In genomic region chr5:124628251-124628650, GRCh38 we compare ENCODE assay signal across 13 cellular contexts.
A peak's percentile ranks its signal among the peaks of the same experiment; 100 is the strongest.
DNase-seq lines count a peak whose midpoint lies in the region; ATAC-seq, FAIRE-seq and TF ChIP-seq lines count a peak whose summit lies in the region.
"Had no signal": no experiment of that assay in that cellular context is flagged by ENCODE, and none has a peak within 500 bp of the region (broad histone marks: within the 10 kb centered on the region; RNA-seq: fewer than 3 reads in every experiment).

No MANE protein-coding gene starts in this region.

- no peak overlapping the region for H3K27ac Mint-ChIP-seq in GM23338

- ATAC-seq in GM23338 (no peak), GM18867 (IDR thresholded peaks at IDR 0.05; ENCODE audit: unreplicated experiment) (no peak)

- no peaks in the 10 kb centered on the region for H3K9me3 ChIP-seq in fibroblast of lung (ENCODE audit: control insufficient read depth, insufficient read depth, low read depth, low read length)
- H3K9me3 ChIP-seq: esophagus squamous epithelium, transverse colon had no signal

- H3K79me2 ChIP-seq in fibroblast of lung (ENCODE audit: control insufficient read depth, insufficient read depth, low read length) (no peaks in the 10 kb centered on the region), GM23338 (replicated peaks; ENCODE audit: insufficient read depth) (no peaks in the 10 kb centered on the region)

- no peak for FAIRE-seq in urothelium cell line (lab: Jason Lieb, UNC)

- DNase-seq in EH (ENCODE audit: low read depth) (peak; percentile 20), MV-4-11 (lab: John Stamatoyannopoulos, UW) (peak; percentile 82), fibroblast of lung (ENCODE audit: low read depth in 2 of 2) (no peak), pons (ENCODE audit: low spot score) (peak; percentile 67), GM23338 (ENCODE audit: low spot score) (no peak), urothelium cell line (ENCODE audit: low spot score) (no peak)
- DNase-seq: activated CD4-positive, alpha-beta T cell treated with anti-CD3 and anti-CD28 coated beads, Interleukin-2, amount 50 U/mL, for 48 hours; esophagus squamous epithelium; naive B cell; NCI-H146; NCI-H446; transverse colon had no signal

- peaks cover 30% of the 10 kb centered on the region for H3K36me3 Mint-ChIP-seq in GM23338 (ENCODE audit: low read depth)
- H3K36me3 Mint-ChIP-seq: naive B cell had no signal

- H3K4me1 ChIP-seq in fibroblast of lung (ENCODE audit: control insufficient read depth, extremely low read depth, insufficient read depth, low read length) (peaks cover 23% of the 10 kb centered on the region), GM23338 (ENCODE audit: insufficient read depth) (no peaks in the 10 kb centered on the region)
- H3K4me1 ChIP-seq: transverse colon had no signal

- TF ChIP-seq CTCF in fibroblast of lung (conservative IDR thresholded peaks at IDR 0.05 in 1 of 2, IDR thresholded peaks at IDR 0.05 in 1 of 2; ENCODE audit: low read depth in 1 of 2, low read length in 2 of 2): no peak
- no peak for TF ChIP-seq CTCF in GM23338 (conservative IDR thresholded peaks at IDR 0.05; ENCODE audit: low read depth in 2 of 2)

- H3K4me2 ChIP-seq in fibroblast of lung (ENCODE audit: extremely low read depth, insufficient read depth, low read length) (no peak overlapping the region), GM23338 (no peak overlapping the region)

- peaks cover 12% of the 10 kb centered on the region for H3K27me3 Mint-ChIP-seq in GM23338 (ENCODE audit: insufficient read depth, low read depth, poor library complexity)

- H3K4me1 Mint-ChIP-seq in GM23338: peaks cover 8% of the 10 kb centered on the region; the same call in 2 of the 3 replicates

- no peak overlapping the region for H3K4me3 Mint-ChIP-seq in GM23338

- H3K27ac ChIP-seq in fibroblast of lung (ENCODE audit: insufficient read depth, low read length) (peak overlapping the region; percentile 42), GM23338 (ENCODE audit: low read depth) (no peak overlapping the region)
- H3K27ac ChIP-seq: transverse colon had no signal

- H3K36me3 ChIP-seq in fibroblast of lung (ENCODE audit: control insufficient read depth, insufficient read depth, low read length) (no peaks in the 10 kb centered on the region), GM23338 (ENCODE audit: insufficient read depth) (no peaks in the 10 kb centered on the region)
- H3K36me3 ChIP-seq: esophagus squamous epithelium, transverse colon had no signal

- no peak overlapping the region for H3K9ac ChIP-seq in fibroblast of lung (ENCODE audit: insufficient read depth, low read length)

- H3K9me3 Mint-ChIP-seq in GM23338: no peaks in the 10 kb centered on the region; the same call in 1 of the 3 replicates

- H2AFZ ChIP-seq in fibroblast of lung (ENCODE audit: low read length) (no peak overlapping the region), GM23338 (no peak overlapping the region)

- peaks cover 12% of the 10 kb centered on the region for H3K9me2 ChIP-seq in GM23338 (ENCODE audit: insufficient read depth)

- H3K4me3 ChIP-seq in fibroblast of lung (replicated peaks in 1 of 4; ENCODE audit: control extremely low read depth in 1 of 4, insufficient read depth in 1 of 4, low read depth in 3 of 4, low read length in 4 of 4) (no peak overlapping the region), GM23338 (no peak overlapping the region)
- H3K4me3 ChIP-seq: esophagus squamous epithelium, transverse colon had no signal

- H4K20me1 ChIP-seq in fibroblast of lung (ENCODE audit: control insufficient read depth, extremely low read depth, insufficient read depth, low read length) (no peaks in the 10 kb centered on the region), GM23338 (replicated peaks; ENCODE audit: insufficient read depth) (no peaks in the 10 kb centered on the region)

- 0 out of 2 replicates have a peak, but pooled peaks cover 3% of the 10 kb centered on the region for H3F3A ChIP-seq in GM23338 (replicated peaks; ENCODE audit: low read depth)

- H3K27me3 ChIP-seq in fibroblast of lung (ENCODE audit: control insufficient read depth, insufficient read depth, low read length) (no peaks in the 10 kb centered on the region), GM23338 (ENCODE audit: insufficient read depth) (no peaks in the 10 kb centered on the region)
- H3K27me3 ChIP-seq: esophagus squamous epithelium, transverse colon had no signal

TF ChIP-seq in GM23338, 12 proteins besides CTCF, POLR2A, EP300 and RAD21:
- no peak for TF ChIP-seq ZNF114 (CRISPR knock-in tag; IDR thresholded peaks at IDR 0.05)

Comparison
In these comparisons a context has a peak if more than half of its experiments do, and no peak if none do; other contexts are left out.
1. DNase-seq: peak in EH (single experiment), MV-4-11 (single experiment) and pons (single experiment); none in fibroblast of lung (0 of 2), GM23338 (single experiment) and urothelium cell line (single experiment).